Comparison of ENCODE assay signal across 1 cellular context in the genomic region with DNA sequence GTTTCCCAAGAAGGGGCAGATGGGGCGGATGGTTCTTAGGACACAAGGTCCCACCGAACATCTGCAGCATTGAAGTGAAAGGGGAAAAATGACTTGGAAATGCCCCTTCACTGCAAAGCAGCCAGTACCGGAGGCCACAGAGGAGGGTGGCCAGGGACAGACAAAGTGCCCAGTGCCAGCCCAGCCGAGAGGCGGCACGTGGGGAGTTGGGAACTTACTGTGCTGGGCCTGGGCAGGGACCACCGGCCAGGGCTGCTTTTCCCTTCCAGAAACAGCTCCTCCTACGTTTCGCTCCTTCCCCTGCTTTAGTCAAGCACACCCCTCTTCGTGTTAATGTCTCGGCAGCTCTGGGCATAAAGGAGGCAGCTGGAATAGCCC.
TF ChIP-seq lines count a peak whose summit lies in the region.

No MANE protein-coding gene starts in this region.

TF ChIP-seq in IMR-90, 13 proteins besides CTCF, POLR2A, EP300 and RAD21 (continued from another document):
- TF ChIP-seq, protein P1, sequence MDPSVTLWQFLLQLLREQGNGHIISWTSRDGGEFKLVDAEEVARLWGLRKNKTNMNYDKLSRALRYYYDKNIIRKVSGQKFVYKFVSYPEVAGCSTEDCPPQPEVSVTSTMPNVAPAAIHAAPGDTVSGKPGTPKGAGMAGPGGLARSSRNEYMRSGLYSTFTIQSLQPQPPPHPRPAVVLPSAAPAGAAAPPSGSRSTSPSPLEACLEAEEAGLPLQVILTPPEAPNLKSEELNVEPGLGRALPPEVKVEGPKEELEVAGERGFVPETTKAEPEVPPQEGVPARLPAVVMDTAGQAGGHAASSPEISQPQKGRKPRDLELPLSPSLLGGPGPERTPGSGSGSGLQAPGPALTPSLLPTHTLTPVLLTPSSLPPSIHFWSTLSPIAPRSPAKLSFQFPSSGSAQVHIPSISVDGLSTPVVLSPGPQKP (IDR thresholded peaks at IDR 0.05; ENCODE audit: borderline replicate concordance, low read depth, low read length) = no peak
- TF ChIP-seq MAZ (IDR thresholded peaks at IDR 0.05; ENCODE audit: borderline replicate concordance, low read depth, low read length) (no peak), BHLHE40 (IDR thresholded peaks at IDR 0.05; ENCODE audit: low read depth, low read length) (no peak), RFX5 (IDR thresholded peaks at IDR 0.05; ENCODE audit: low read depth, low read length) (no peak), MAFK (IDR thresholded peaks at IDR 0.05; ENCODE audit: low read depth, low read length) (no peak), RCOR1 (IDR thresholded peaks at IDR 0.05; ENCODE audit: insufficient replicate concordance, low read length) (no peak), CEBPB (IDR thresholded peaks at IDR 0.05; ENCODE audit: low read depth, low read length) (no peak)
- TF ChIP-seq, protein P2, sequence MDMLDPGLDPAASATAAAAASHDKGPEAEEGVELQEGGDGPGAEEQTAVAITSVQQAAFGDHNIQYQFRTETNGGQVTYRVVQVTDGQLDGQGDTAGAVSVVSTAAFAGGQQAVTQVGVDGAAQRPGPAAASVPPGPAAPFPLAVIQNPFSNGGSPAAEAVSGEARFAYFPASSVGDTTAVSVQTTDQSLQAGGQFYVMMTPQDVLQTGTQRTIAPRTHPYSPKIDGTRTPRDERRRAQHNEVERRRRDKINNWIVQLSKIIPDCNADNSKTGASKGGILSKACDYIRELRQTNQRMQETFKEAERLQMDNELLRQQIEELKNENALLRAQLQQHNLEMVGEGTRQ (IDR thresholded peaks at IDR 0.05; ENCODE audit: low read depth, low read length) = no peak
